Comparison of ENCODE assay signal across 1 cellular context in the genomic region with DNA sequence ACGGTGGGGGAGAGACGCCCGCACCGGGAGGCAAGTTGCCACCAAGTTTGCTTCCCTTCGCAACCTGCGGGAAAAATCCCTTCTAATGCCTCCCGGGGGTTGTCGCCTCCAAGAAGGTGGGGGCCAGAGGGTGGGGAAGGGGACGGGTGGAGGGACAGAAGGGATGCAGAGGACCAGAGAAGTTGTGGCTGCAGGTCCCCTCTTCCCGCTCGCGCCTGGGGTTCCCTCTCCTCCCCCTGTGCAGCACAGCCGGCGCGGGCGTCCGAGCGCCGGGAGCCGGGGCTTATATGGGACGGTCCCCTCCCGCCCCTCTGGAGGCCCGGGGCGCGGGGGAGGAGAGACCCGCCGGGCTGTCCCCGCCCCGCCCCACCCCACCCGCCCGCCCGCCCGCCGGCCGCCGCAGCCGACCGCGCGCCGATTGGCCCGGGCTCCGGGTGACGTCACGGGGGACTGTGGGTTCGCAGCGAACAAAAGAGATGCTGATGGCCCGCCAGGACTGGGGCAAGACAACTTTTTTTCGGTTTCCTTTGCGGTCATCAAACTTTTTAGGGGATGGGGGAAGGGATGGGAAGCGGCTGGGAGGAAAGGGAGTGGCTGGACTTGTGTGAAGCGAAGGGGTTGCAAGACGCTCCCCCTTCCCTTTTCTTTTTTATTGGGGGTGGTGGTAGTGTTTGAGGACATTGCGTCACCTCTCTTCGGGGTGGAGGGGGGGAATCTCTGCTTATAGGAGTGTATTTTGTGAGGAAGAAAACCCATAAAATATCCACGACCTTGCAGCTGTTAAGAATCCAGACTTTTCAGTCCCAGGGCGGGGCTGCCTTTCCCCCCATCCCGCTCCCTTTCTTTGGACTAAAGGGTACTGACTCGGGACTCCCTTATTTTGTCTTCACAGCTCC.
TF ChIP-seq lines count a peak whose summit lies in the region.

A gene (minus strand): TSS at position 260 of the 896 bp plus-strand sequence. CDS start 266 bp downstream, outside the sequence.

TF ChIP-seq in HepG2, 621 proteins besides CTCF, POLR2A, EP300 and RAD21 (continued from another document):
- TF ChIP-seq, protein P1, sequence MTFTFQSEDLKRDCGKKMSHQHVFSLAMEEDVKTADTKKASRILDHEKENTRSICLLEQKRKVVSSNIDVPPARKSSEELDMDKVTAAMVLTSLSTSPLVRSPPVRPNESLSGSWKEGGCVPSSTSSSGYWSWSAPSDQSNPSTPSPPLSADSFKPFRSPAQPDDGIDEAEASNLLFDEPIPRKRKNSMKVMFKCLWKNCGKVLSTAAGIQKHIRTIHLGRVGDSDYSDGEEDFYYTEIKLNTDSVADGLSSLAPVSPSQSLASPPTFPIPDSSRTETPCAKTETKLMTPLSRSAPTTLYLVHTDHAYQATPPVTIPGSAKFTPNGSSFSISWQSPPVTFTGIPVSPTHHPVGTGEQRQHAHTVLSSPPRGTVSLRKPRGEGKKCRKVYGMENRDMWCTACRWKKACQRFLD (CRISPR knock-in tag; IDR thresholded peaks at IDR 0.05; ENCODE audit: borderline replicate concordance) = peak; percentile 97
- TF ChIP-seq REXO4 (CRISPR knock-in tag; IDR thresholded peaks at IDR 0.05; ENCODE audit: borderline replicate concordance) (no peak; the same call in 1 of the 2 replicates), SMAD3 (CRISPR knock-in tag; IDR thresholded peaks at IDR 0.05) (peak; percentile 93), ISL2 (CRISPR knock-in tag; IDR thresholded peaks at IDR 0.05) (peak; percentile 84), ZMYM2 (CRISPR knock-in tag; IDR thresholded peaks at IDR 0.05) (no peak; the same call in 1 of the 2 replicates), ZNF788 (CRISPR knock-in tag; IDR thresholded peaks at IDR 0.05; ENCODE audit: borderline replicate concordance) (peak; percentile 63; the same call in 1 of the 2 replicates), BHLHE40 (IDR thresholded peaks at IDR 0.05; ENCODE audit: low read length) (peak; percentile 11; the same call in 1 of the 2 replicates), IKZF1 (IDR thresholded peaks at IDR 0.05) (no peak), NKX3-1 (CRISPR knock-in tag; IDR thresholded peaks at IDR 0.05) (peak; percentile 53), ADNP (CRISPR knock-in tag; IDR thresholded peaks at IDR 0.05) (no peak), ZBTB38 (CRISPR knock-in tag; IDR thresholded peaks at IDR 0.05) (no peak; the same call in none of the 2 replicates), MYC (CRISPR knock-in tag; IDR thresholded peaks at IDR 0.05; ENCODE audit: borderline replicate concordance) (peak; percentile 62; the same call in 1 of the 2 replicates), CBFB (CRISPR knock-in tag; IDR thresholded peaks at IDR 0.05) (peak; percentile 78), FOSL1 (CRISPR knock-in tag; IDR thresholded peaks at IDR 0.05; ENCODE audit: borderline replicate concordance) (peak; percentile 22; the same call in 1 of the 2 replicates), ZSCAN31 (CRISPR knock-in tag; IDR thresholded peaks at IDR 0.05; ENCODE audit: low read depth) (peak; percentile 98), ZSCAN25 (CRISPR knock-in tag; IDR thresholded peaks at IDR 0.05) (peak; percentile 59; the same call in 1 of the 2 replicates), SP140L (CRISPR knock-in tag; IDR thresholded peaks at IDR 0.05; ENCODE audit: borderline replicate concordance) (peak; percentile 88; the same call in 1 of the 2 replicates), KAT7 (CRISPR knock-in tag; IDR thresholded peaks at IDR 0.05; ENCODE audit: borderline replicate concordance) (peak; percentile 94), ZNF33A (CRISPR knock-in tag; IDR thresholded peaks at IDR 0.05; ENCODE audit: borderline replicate concordance) (peak; percentile 97), PHF5A (CRISPR knock-in tag; IDR thresholded peaks at IDR 0.05; ENCODE audit: low read depth, unreplicated experiment) (peak; percentile 67), ZNF7 (CRISPR knock-in tag; IDR thresholded peaks at IDR 0.05) (no peak), KLF16 (CRISPR knock-in tag; IDR thresholded peaks at IDR 0.05) (peak in 1 of 2 experiments; percentile 87; a peak in 2 of 4 replicates), ATF7 (IDR thresholded peaks at IDR 0.05) (peak; percentile 89), ATF7 (CRISPR knock-in tag; IDR thresholded peaks at IDR 0.05) (no peak; the same call in 1 of the 2 replicates), KDM6A (CRISPR knock-in tag; IDR thresholded peaks at IDR 0.05; ENCODE audit: low read depth) (no peak), HHEX (CRISPR knock-in tag; IDR thresholded peaks at IDR 0.05) (no peak), ELF4 (CRISPR knock-in tag; IDR thresholded peaks at IDR 0.05; ENCODE audit: borderline replicate concordance) (peak; percentile 6; the same call in 1 of the 2 replicates)
- TF ChIP-seq, protein P2, sequence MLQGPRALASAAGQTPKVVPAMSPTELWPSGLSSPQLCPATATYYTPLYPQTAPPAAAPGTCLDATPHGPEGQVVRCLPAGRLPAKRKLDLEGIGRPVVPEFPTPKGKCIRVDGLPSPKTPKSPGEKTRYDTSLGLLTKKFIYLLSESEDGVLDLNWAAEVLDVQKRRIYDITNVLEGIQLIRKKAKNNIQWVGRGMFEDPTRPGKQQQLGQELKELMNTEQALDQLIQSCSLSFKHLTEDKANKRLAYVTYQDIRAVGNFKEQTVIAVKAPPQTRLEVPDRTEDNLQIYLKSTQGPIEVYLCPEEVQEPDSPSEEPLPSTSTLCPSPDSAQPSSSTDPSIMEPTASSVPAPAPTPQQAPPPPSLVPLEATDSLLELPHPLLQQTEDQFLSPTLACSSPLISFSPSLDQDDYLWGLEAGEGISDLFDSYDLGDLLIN (CRISPR knock-in tag; IDR thresholded peaks at IDR 0.05; ENCODE audit: borderline replicate concordance) = peak; percentile 84; the same call in 1 of the 2 replicates
- TF ChIP-seq, protein P3, sequence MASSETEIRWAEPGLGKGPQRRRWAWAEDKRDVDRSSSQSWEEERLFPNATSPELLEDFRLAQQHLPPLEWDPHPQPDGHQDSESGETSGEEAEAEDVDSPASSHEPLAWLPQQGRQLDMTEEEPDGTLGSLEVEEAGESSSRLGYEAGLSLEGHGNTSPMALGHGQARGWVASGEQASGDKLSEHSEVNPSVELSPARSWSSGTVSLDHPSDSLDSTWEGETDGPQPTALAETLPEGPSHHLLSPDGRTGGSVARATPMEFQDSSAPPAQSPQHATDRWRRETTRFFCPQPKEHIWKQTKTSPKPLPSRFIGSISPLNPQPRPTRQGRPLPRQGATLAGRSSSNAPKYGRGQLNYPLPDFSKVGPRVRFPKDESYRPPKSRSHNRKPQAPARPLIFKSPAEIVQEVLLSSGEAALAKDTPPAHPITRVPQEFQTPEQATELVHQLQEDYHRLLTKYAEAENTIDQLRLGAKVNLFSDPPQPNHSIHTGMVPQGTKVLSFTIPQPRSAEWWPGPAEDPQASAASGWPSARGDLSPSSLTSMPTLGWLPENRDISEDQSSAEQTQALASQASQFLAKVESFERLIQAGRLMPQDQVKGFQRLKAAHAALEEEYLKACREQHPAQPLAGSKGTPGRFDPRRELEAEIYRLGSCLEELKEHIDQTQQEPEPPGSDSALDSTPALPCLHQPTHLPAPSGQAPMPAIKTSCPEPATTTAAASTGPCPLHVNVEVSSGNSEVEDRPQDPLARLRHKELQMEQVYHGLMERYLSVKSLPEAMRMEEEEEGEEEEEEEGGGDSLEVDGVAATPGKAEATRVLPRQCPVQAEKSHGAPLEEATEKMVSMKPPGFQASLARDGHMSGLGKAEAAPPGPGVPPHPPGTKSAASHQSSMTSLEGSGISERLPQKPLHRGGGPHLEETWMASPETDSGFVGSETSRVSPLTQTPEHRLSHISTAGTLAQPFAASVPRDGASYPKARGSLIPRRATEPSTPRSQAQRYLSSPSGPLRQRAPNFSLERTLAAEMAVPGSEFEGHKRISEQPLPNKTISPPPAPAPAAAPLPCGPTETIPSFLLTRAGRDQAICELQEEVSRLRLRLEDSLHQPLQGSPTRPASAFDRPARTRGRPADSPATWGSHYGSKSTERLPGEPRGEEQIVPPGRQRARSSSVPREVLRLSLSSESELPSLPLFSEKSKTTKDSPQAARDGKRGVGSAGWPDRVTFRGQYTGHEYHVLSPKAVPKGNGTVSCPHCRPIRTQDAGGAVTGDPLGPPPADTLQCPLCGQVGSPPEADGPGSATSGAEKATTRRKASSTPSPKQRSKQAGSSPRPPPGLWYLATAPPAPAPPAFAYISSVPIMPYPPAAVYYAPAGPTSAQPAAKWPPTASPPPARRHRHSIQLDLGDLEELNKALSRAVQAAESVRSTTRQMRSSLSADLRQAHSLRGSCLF (CRISPR knock-in tag; IDR thresholded peaks at IDR 0.05; ENCODE audit: borderline replicate concordance) = no peak
- TF ChIP-seq, protein P4, sequence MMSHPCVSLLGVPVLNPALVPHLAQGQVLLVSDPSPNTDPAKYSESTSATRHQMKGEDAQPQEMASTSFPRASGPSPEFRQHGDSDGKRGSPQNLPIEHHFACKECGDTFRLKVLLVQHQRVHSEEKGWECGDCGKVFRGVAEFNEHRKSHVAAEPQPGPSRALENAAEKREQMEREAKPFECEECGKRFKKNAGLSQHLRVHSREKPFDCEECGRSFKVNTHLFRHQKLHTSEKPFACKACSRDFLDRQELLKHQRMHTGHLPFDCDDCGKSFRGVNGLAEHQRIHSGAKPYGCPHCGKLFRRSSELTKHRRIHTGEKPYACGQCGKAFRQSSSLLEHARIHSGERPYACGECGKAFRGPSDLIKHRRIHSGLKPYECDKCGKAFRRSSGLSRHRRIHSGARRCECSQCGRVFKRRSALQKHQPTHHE (CRISPR knock-in tag; IDR thresholded peaks at IDR 0.05; ENCODE audit: borderline replicate concordance) = peak; percentile 77
